Comparison of ENCODE assay signal across 1 cellular context in genomic region chr12:55926738-55927587, GRCh38.
A peak's percentile ranks its signal among the peaks of the same experiment; 100 is the strongest.
TF ChIP-seq lines count a peak whose summit lies in the region.

No MANE protein-coding gene starts in this region.

TF ChIP-seq in endothelial cell of umbilical vein, 7 proteins besides CTCF, POLR2A, EP300 and RAD21:
- TF ChIP-seq FOS (IDR thresholded peaks at IDR 0.05; ENCODE audit: borderline replicate concordance, insufficient read depth, low read length), result no peak
- TF ChIP-seq GATA2 (IDR thresholded peaks at IDR 0.05; ENCODE audit: insufficient read depth, insufficient read length, low read depth, low read length), result no peak
- TF ChIP-seq POLR2AphosphoS5 (IDR thresholded peaks at IDR 0.05; ENCODE audit: insufficient read depth, low read depth, low read length), result peak; percentile 69
TF ChIP-seq in endothelial cell of umbilical vein: peak in this region for 1.
